ENCODE assay signal across 9 cellular contexts in genomic region chr2:15943378-15943851, GRCh38. TPM values are rescaled to one million over a fixed set of nuclear protein-coding genes. Genes with fewer than 3 reads are reported as not detected.
DNase-seq lines count a peak whose midpoint lies in the region; ATAC-seq and TF ChIP-seq lines count a peak whose summit lies in the region.
"Had no signal": no experiment of that assay in that cellular context is flagged by ENCODE, and none has a peak within 500 bp of the region (broad histone marks: within the 10 kb centered on the region; RNA-seq: fewer than 3 reads in every experiment).

No MANE protein-coding gene starts in this region.

- in situ Hi-C loops in gastrocnemius medialis (cut with MboI; ENCODE audit: low sequenced_read_pairs in 4 of 4) = loop anchor here (25.0 kb wide), 6 partner anchors 306 to 819 kb away; no protein-coding TSS in a partner anchor

- H3K27me3 ChIP-seq in Peyer's patch (peaks cover 0 to 5% of the 10 kb centered on the region in 2 donors), ascending aorta (peaks cover 16% of the 10 kb centered on the region), gastrocnemius medialis (peaks cover 21 to 36% (median 27%) of the 10 kb centered on the region in 3 donors)

- H3K4me3 ChIP-seq in Peyer's patch = peak overlapping the region in 1 of 4 donors; percentile 56
- peak overlapping the region; percentile 91 for H3K4me3 ChIP-seq in iPS-18c (ENCODE audit: insufficient read depth, low read depth, low read length)
- no peak overlapping the region for H3K4me3 ChIP-seq in ascending aorta
- peak overlapping the region in 1 of 4 donors; percentile 56 for H3K4me3 ChIP-seq in gastrocnemius medialis

- peaks cover 0 to 47% (median 0%) of the 10 kb centered on the region in 4 donors for H3K4me1 ChIP-seq in Peyer's patch
- peaks cover 2 to 22% of the 10 kb centered on the region in 2 donors for H3K4me1 ChIP-seq in ascending aorta
- peaks cover 23 to 43% of the 10 kb centered on the region in 2 donors for H3K4me1 ChIP-seq in gastrocnemius medialis

- peak; percentile 25 for DNase-seq in activated naive CD4-positive, alpha-beta T cell treated with anti-CD3 and anti-CD28 coated beads, Interleukin-2, amount 50 U/mL, for 16 hours
- DNase-seq in activated naive CD4-positive, alpha-beta T cell (lab: John Stamatoyannopoulos, UW) = no peak
- peak in 1 of 3 donors; percentile 57 for DNase-seq in Peyer's patch
- DNase-seq in ascending aorta (ENCODE audit: low spot score in 2 of 2) = no peak
- no peak for DNase-seq in gastrocnemius medialis

- ATAC-seq in HG02870 (IDR thresholded peaks at IDR 0.05; ENCODE audit: unreplicated experiment) (no peak), gastrocnemius medialis (no peak)

- TF ChIP-seq CTCF in Peyer's patch (IDR thresholded peaks at IDR 0.05) (peak in 4 of 6 experiments; percentile 21 to 45 (median 27)), ascending aorta (IDR thresholded peaks at IDR 0.05) (no peak), gastrocnemius medialis (IDR thresholded peaks at IDR 0.05 in 4 of 5, conservative IDR thresholded peaks at IDR 0.05 in 1 of 5) (no peak)

- H3K36me3 ChIP-seq in Peyer's patch (no peaks in the 10 kb centered on the region), ascending aorta (no peaks in the 10 kb centered on the region), gastrocnemius medialis (no peaks in the 10 kb centered on the region)
- H3K36me3 ChIP-seq: neutrophil had no signal

- no peaks in the 10 kb centered on the region for H3K9me3 ChIP-seq in Peyer's patch
- peaks cover 4% of the 10 kb centered on the region for H3K9me3 ChIP-seq in iPS-18c (ENCODE audit: control insufficient read depth, insufficient read depth, low read length)
- no peaks in the 10 kb centered on the region for H3K9me3 ChIP-seq in ascending aorta
- H3K9me3 ChIP-seq in gastrocnemius medialis = no peaks in the 10 kb centered on the region
- H3K9me3 ChIP-seq: neutrophil had no signal

- no peak for TF ChIP-seq POLR2A in Peyer's patch (IDR thresholded peaks at IDR 0.05)
- TF ChIP-seq POLR2A in gastrocnemius medialis (IDR thresholded peaks at IDR 0.05) = no peak

- intact Hi-C loops in ascending aorta (cut with DNase I) = loop anchor here (10.0 kb wide), 1 partner anchor 661 kb away; no protein-coding TSS in a partner anchor
- intact Hi-C loops in gastrocnemius medialis (cut with DNase I; ENCODE audit: low total_unique reads) = loop anchor here (5.0 to 10.0 kb wide), 3 partner anchors 309 to 814 kb away; no protein-coding TSS in a partner anchor

- peak overlapping the region in 1 of 4 donors; percentile 21 for H3K27ac ChIP-seq in Peyer's patch
- H3K27ac ChIP-seq in temporal lobe (ENCODE audit: low read depth, low read length) = peak overlapping the region; percentile 55
- H3K27ac ChIP-seq in ascending aorta = no peak overlapping the region
- H3K27ac ChIP-seq in gastrocnemius medialis = no peak overlapping the region
- H3K27ac ChIP-seq: neutrophil had no signal

RNA-seq across cellular contexts. Expression of gene MYCN, which starts 3.1 kb away (rescaled TPM):
- total RNA-seq in Peyer's patch = 1 to 10 TPM in 3 of 4 donors, under 1 TPM in 1; 0.94 to 5.0 (median 3.3) TPM
- 47.5 TPM for total RNA-seq in temporal lobe
- total RNA-seq in ascending aorta = not detected
- under 1 TPM in 2 of 4 donors, not detected in 2; 0.17 to 0.25 TPM for total RNA-seq in gastrocnemius medialis

Comparison
In these comparisons a context has a peak if more than half of its experiments do, and no peak if none do; other contexts are left out.
1. CTCF ChIP-seq: peak in Peyer's patch (4 of 6); none in ascending aorta (0 of 3) and gastrocnemius medialis (0 of 5).